Comparison of ENCODE assay signal across 8 cellular contexts in genomic region chrX:64975989-64976672, GRCh38. TPM values are rescaled to one million over a fixed set of nuclear protein-coding genes. Genes with fewer than 3 reads are reported as not detected.
A peak's percentile ranks its signal among the peaks of the same experiment; 100 is the strongest.
DNase-seq lines count a peak whose midpoint lies in the region; ATAC-seq and TF ChIP-seq lines count a peak whose summit lies in the region.

Gene ZC4H2 (minus strand): TSS chrX:64976450. CDS start chrX:64976377, 73 bp downstream.

- peak within 1 kb of the TSS; percentile 85 for H3K27ac Mint-ChIP-seq in activated naive CD4-positive, alpha-beta T cell treated with anti-CD3 and anti-CD28 coated beads, Interleukin-2, amount 10 ng/mL, durations not matched to agents 7 days and 5 days

- peak; percentile 97 for ATAC-seq in GM19372 (IDR thresholded peaks at IDR 0.05; ENCODE audit: low read depth, unreplicated experiment)
- ATAC-seq in HG03520 (IDR thresholded peaks at IDR 0.05; ENCODE audit: unreplicated experiment), result peak; percentile 98
- ATAC-seq in thoracic aorta (ENCODE audit: insufficient number of reproducible peaks, low FRiP score, low read depth), result no peak

- peak within 1 kb of the TSS; percentile 82 for H3K4me3 ChIP-seq in thoracic aorta

- peaks cover 32% of the 10 kb centered on the region for H3K4me1 Mint-ChIP-seq in activated naive CD4-positive, alpha-beta T cell treated with anti-CD3 and anti-CD28 coated beads, Interleukin-2, amount 10 ng/mL, durations not matched to agents 7 days and 5 days

- CTCF ChIA-PET in activated naive CD4-positive, alpha-beta T cell treated with anti-CD3 and anti-CD28 coated beads, Interleukin-2, amount 10 ng/mL, durations not matched to agents 7 days and 5 days (lab: Charles Lee), result interaction anchor here (1.2 kb wide), 1 partner anchor 125 kb away, joined by 3 read pairs; no protein-coding TSS in a partner anchor

- no peak for TF ChIP-seq CTCF in thoracic aorta (IDR thresholded peaks at IDR 0.05)

- H3K36me3 Mint-ChIP-seq in activated naive CD4-positive, alpha-beta T cell treated with anti-CD3 and anti-CD28 coated beads, Interleukin-2, amount 10 ng/mL, durations not matched to agents 7 days and 5 days, result peaks cover 21% of the 10 kb centered on the region

- H3K36me3 ChIP-seq in thoracic aorta, result no peaks in the 10 kb centered on the region

- H3K9me3 ChIP-seq in thoracic aorta, result no peaks in the 10 kb centered on the region

- peaks cover 14% of the 10 kb centered on the region for H3K9me3 Mint-ChIP-seq in activated naive CD4-positive, alpha-beta T cell treated with anti-CD3 and anti-CD28 coated beads, Interleukin-2, amount 10 ng/mL, durations not matched to agents 7 days and 5 days

- H3K4me3 Mint-ChIP-seq in activated naive CD4-positive, alpha-beta T cell treated with anti-CD3 and anti-CD28 coated beads, Interleukin-2, amount 10 ng/mL, durations not matched to agents 7 days and 5 days, result peak within 1 kb of the TSS; percentile 88

- H3K27me3 ChIP-seq in thoracic aorta (replicated peaks; ENCODE audit: insufficient read depth), result no peaks in the 10 kb centered on the region

- peak; percentile 86 for DNase-seq in AG20443 (ENCODE audit: low spot score)
- DNase-seq in SK-MEL-5 (ENCODE audit: low read depth, low spot score), result peak; percentile 77
- DNase-seq in activated naive CD4-positive, alpha-beta T cell treated with anti-CD3 and anti-CD28 coated beads, Interleukin-2, amount 10 ng/mL, durations not matched to agents 7 days and 5 days, result peak; percentile 83
- peak; percentile 88 for DNase-seq in globus pallidus (ENCODE audit: low spot score)
- DNase-seq in nucleus accumbens (lab: John Stamatoyannopoulos, UW), result peak in 55 of 56 donors; percentile 6 to 83 (median 56)
- no peak for DNase-seq in thoracic aorta (ENCODE audit: low spot score)

- in situ Hi-C loops in SK-MEL-5 (cut with HindIII; ENCODE audit: low pct_unique_long_range_greater_than_20kb, low sequenced_read_pairs), result no loop called here

- no peaks in the 10 kb centered on the region for H3K27me3 Mint-ChIP-seq in activated naive CD4-positive, alpha-beta T cell treated with anti-CD3 and anti-CD28 coated beads, Interleukin-2, amount 10 ng/mL, durations not matched to agents 7 days and 5 days

- peaks cover 0 to 3% of the 10 kb centered on the region in 2 donors for H3K4me1 ChIP-seq in thoracic aorta (ENCODE audit: control insufficient read depth in 1 of 2, low read depth in 2 of 2)

- H3K27ac ChIP-seq in thoracic aorta, result no peak within 1 kb of the TSS

RNA-seq across cellular contexts. Expression of gene ZC4H2, which starts in this region (rescaled TPM):
- 3.1 and 4.4 TPM in 2 replicates for total RNA-seq in SK-MEL-5 (2014; rRNA removed; shearing (Covaris generic))
- 4.7 and 6.8 TPM in 2 replicates for polyA plus RNA-seq in SK-MEL-5 (2015; cell fraction: cytosol; rRNA removed)
- polyA plus RNA-seq in SK-MEL-5 (2015; cell fraction: nucleus; rRNA removed), result 3.9 and 8.1 TPM in 2 replicates
- total RNA-seq in thoracic aorta, result 10 to 100 TPM; 16.4 to 18.1 TPM
